Comparison of ENCODE assay signal across 16 cellular contexts in the genomic region with DNA sequence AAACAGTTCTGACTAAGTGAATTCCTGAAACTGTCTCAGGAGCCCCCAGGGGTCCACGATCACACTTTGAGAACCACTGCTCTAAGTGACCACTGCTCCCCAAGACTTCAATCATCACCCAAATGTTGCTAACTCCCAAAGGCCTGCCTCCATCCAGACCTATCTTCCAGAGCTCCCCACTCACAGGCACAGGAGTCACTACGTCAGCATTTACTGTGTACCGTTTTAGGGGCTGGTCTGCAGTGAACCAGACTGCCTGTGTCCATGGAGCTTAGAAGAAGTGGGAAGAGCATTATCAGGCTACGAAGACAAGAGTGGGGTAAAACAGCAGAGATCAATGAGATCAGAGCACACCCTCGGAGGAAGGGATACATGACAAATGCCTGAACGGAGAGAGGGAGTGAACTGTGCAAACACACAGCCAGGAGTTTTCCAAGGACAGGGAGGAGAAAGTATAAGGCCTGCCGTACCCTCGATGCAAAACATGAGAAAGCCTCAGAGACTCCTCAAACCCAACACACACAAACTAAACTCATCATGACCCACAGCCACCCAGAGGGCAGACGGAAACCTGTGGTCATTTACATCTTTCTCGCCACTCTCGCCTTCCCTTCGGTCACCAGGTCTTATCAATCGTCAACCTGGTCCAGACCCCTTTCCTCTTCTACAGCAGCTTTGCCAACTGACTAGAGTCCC. TPM values are rescaled to one million over a fixed set of nuclear protein-coding genes. Genes with fewer than 3 reads are reported as not detected.
DNase-seq lines count a peak whose midpoint lies in the region; ATAC-seq and TF ChIP-seq lines count a peak whose summit lies in the region.
"Had no signal": no experiment of that assay in that cellular context is flagged by ENCODE, and none has a peak within 500 bp of the region (broad histone marks: within the 10 kb centered on the region; RNA-seq: fewer than 3 reads in every experiment).

No MANE protein-coding gene starts in this region.

- H3K27ac ChIP-seq in CD8-positive, alpha-beta T cell (ENCODE audit: low read depth, low read length), result no peak overlapping the region
- no peak overlapping the region for H3K27ac ChIP-seq in Panc1 (ENCODE audit: low read length)
- H3K27ac ChIP-seq in duodenal mucosa (ENCODE audit: low read depth, low read length), result peak overlapping the region; percentile 41
- no peak overlapping the region for H3K27ac ChIP-seq in tibial nerve
- H3K27ac ChIP-seq: psoas muscle had no signal

- peak overlapping the region; percentile 3 to 50 for H3K9ac ChIP-seq in duodenal mucosa (ENCODE audit: low read depth in 1 of 2, low read length in 2 of 2)

- no peak for DNase-seq in CD8-positive, alpha-beta T cell
- DNase-seq in Panc1 (ENCODE audit: low read depth, low spot score) (no peak), nephron progenitor cell (no peak), tibial nerve (ENCODE audit: low spot score in 2 of 2) (no peak)
- no peak for DNase-seq in stimulated activated CD4-positive, alpha-beta T cell treated with anti-CD3 and anti-CD28 coated beads, Interleukin-4, amount 100 ng/mL, for 4 hours
- no peak for DNase-seq in activated naive CD4-positive, alpha-beta T cell treated with Interleukin-2 at 50 U/mL for 16 hours
- DNase-seq: GF-D8; NCI-H2081 treated with DMSO at 0.1 percent for 48 hours; stimulated activated CD4-positive, alpha-beta T cell treated with anti-CD3 and anti-CD28 coated beads, Interleukin-2, amount 100 ng/mL, for 24 hours; stimulated activated naive CD4-positive, alpha-beta T cell had no signal

- CTCF ChIA-PET in CD8-positive, alpha-beta T cell (lab: Charles Lee), result interaction anchor here (0.6 to 0.9 kb wide), 2 partner anchors 11 to 25 kb away, joined by 3 to 4 read pairs; no protein-coding TSS in a partner anchor
- CTCF ChIA-PET in Panc1 (lab: Charles Lee), result no interaction called here

- H3K9me3 ChIP-seq in CD8-positive, alpha-beta T cell (ENCODE audit: low read length), result no peaks in the 10 kb centered on the region
- no peaks in the 10 kb centered on the region for H3K9me3 ChIP-seq in Panc1 (ENCODE audit: control insufficient read depth, insufficient read depth, low read depth, low read length)
- no peaks in the 10 kb centered on the region for H3K9me3 ChIP-seq in duodenal mucosa (ENCODE audit: control insufficient read depth in 1 of 2, low read length in 2 of 2)
- no peaks in the 10 kb centered on the region for H3K9me3 ChIP-seq in tibial nerve
- H3K9me3 ChIP-seq: psoas muscle had no signal

- no peak for TF ChIP-seq CTCF in CD8-positive, alpha-beta T cell (IDR thresholded peaks at IDR 0.05)
- TF ChIP-seq CTCF in Panc1 (IDR thresholded peaks at IDR 0.05) (no peak), nephron progenitor cell (IDR thresholded peaks at IDR 0.05) (no peak), tibial nerve (IDR thresholded peaks at IDR 0.05) (no peak)

- no peak overlapping the region for H3K4me3 ChIP-seq in CD8-positive, alpha-beta T cell (ENCODE audit: low read depth, low read length)
- H3K4me3 ChIP-seq in Panc1 (ENCODE audit: low read depth in 2 of 2, low read length in 2 of 2) (no peak overlapping the region), duodenal mucosa (ENCODE audit: low read depth in 1 of 2, low read length in 2 of 2) (peak overlapping the region; percentile 8 to 48), tibial nerve (no peak overlapping the region)
- H3K4me3 ChIP-seq: lung, psoas muscle had no signal

- peak overlapping the region; percentile 60 for H3K27ac Mint-ChIP-seq in CD8-positive, alpha-beta T cell
- peak overlapping the region; percentile 86 for H3K27ac Mint-ChIP-seq in nephron progenitor cell

- in situ Hi-C loops in Panc1 (cut with HindIII; ENCODE audit: low pct_unique_long_range_greater_than_20kb, low sequenced_read_pairs), result no loop called here

- POLR2A ChIA-PET in CD8-positive, alpha-beta T cell (lab: Charles Lee), result interaction anchor here (0.5 kb wide), 1 partner anchor 478 kb away, joined by 4 read pairs; no protein-coding TSS in a partner anchor
- POLR2A ChIA-PET in Panc1 (lab: Charles Lee), result no interaction called here

- H3K9me3 Mint-ChIP-seq in CD8-positive, alpha-beta T cell, result no peaks in the 10 kb centered on the region
- peaks cover 36% of the 10 kb centered on the region for H3K9me3 Mint-ChIP-seq in nephron progenitor cell

- no peak for ATAC-seq in CD8-positive, alpha-beta T cell
- ATAC-seq in Panc1 (peak; percentile 13; the same call in 1 of the 2 replicates), GM18519 (IDR thresholded peaks at IDR 0.05; ENCODE audit: low FRiP score, unreplicated experiment) (no peak)

- no peak for TF ChIP-seq EP300 in tibial nerve (IDR thresholded peaks at IDR 0.05)

- H3K36me3 Mint-ChIP-seq in CD8-positive, alpha-beta T cell, result peaks cover 44% of the 10 kb centered on the region
- H3K36me3 Mint-ChIP-seq in nephron progenitor cell (ENCODE audit: low read depth), result peaks cover 82% of the 10 kb centered on the region

- no peaks in the 10 kb centered on the region for H3K27me3 Mint-ChIP-seq in CD8-positive, alpha-beta T cell (ENCODE audit: low read depth)
- H3K27me3 Mint-ChIP-seq in nephron progenitor cell (ENCODE audit: low read depth, poor library complexity), result peaks cover 2% of the 10 kb centered on the region

- H3K27me3 ChIP-seq in CD8-positive, alpha-beta T cell (ENCODE audit: insufficient read depth, low read length), result no peaks in the 10 kb centered on the region
- no peaks in the 10 kb centered on the region for H3K27me3 ChIP-seq in Panc1 (ENCODE audit: control insufficient read depth, insufficient read depth, low read length)
- no peaks in the 10 kb centered on the region for H3K27me3 ChIP-seq in duodenal mucosa (ENCODE audit: control insufficient read depth in 1 of 2, insufficient read depth in 2 of 2, low read length in 2 of 2)
- no peaks in the 10 kb centered on the region for H3K27me3 ChIP-seq in tibial nerve

- peaks cover 69% of the 10 kb centered on the region for H3K4me1 ChIP-seq in CD8-positive, alpha-beta T cell (ENCODE audit: insufficient read depth, low read length)
- H3K4me1 ChIP-seq in Panc1 (ENCODE audit: control insufficient read depth, insufficient read depth, low read length) (peaks cover 14% of the 10 kb centered on the region), duodenal mucosa (ENCODE audit: control insufficient read depth in 1 of 2, insufficient read depth in 2 of 2, low read length in 2 of 2) (peaks cover 54 to 57% of the 10 kb centered on the region in 2 donors), tibial nerve (peaks cover 0 to 77% (median 16%) of the 10 kb centered on the region in 4 donors)

- H3K36me3 ChIP-seq in CD8-positive, alpha-beta T cell (ENCODE audit: insufficient read depth, low read length), result peaks cover 8% of the 10 kb centered on the region
- H3K36me3 ChIP-seq in Panc1 (ENCODE audit: control insufficient read depth, insufficient read depth, low read length), result no peaks in the 10 kb centered on the region
- peaks cover 7 to 21% of the 10 kb centered on the region in 2 donors for H3K36me3 ChIP-seq in duodenal mucosa (ENCODE audit: control insufficient read depth in 1 of 2, insufficient read depth in 2 of 2, low read length in 2 of 2)
- peaks cover 0 to 13% (median 0%) of the 10 kb centered on the region in 3 donors for H3K36me3 ChIP-seq in tibial nerve

- BruUV-seq in Panc1 (replicated peaks; lab: Mats Ljungman, UMichigan), result TSS peak; percentile 52

- intact Hi-C loops in CD8-positive, alpha-beta T cell (cut with DNase I, micrococcal nuclease), result no loop called here
- intact Hi-C loops in Panc1 (cut with micrococcal nuclease; ENCODE audit: unreplicated experiment), result no loop called here

- WGBS in tibial nerve, 2 donors, result 58 to 66% methylated on average over 13 of the region's 13 CpGs

- peak overlapping the region; percentile 19 for H3K4me3 Mint-ChIP-seq in CD8-positive, alpha-beta T cell
- peak overlapping the region; percentile 4 for H3K4me3 Mint-ChIP-seq in nephron progenitor cell

- no peak for TF ChIP-seq POLR2A in tibial nerve (IDR thresholded peaks at IDR 0.05)

- peaks cover 76% of the 10 kb centered on the region for H3K4me1 Mint-ChIP-seq in CD8-positive, alpha-beta T cell (ENCODE audit: low read depth)
- H3K4me1 Mint-ChIP-seq in nephron progenitor cell, result peaks cover 33% of the 10 kb centered on the region

RNA-seq across cellular contexts. Expression of gene GNB1, which starts 10.1 kb away (rescaled TPM):
- 100 to 1,000 TPM; 145 to 147 TPM for total RNA-seq in CD8-positive, alpha-beta T cell
- 499 TPM for total RNA-seq in Panc1 (2021; ENCODE audit: unreplicated experiment)
- 736 TPM for polyA plus RNA-seq in Panc1 (2012; ENCODE audit: insufficient read length)
- total RNA-seq in tibial nerve, result 100 to 1,000 TPM; 150 to 191 (median 159) TPM

RNA-seq across cellular contexts. Expression of gene CALML6, which starts 34.3 kb away (rescaled TPM):
- total RNA-seq in CD8-positive, alpha-beta T cell, result 1 to 10 TPM; 1.0 to 1.2 TPM
- total RNA-seq in Panc1 (2021; ENCODE audit: unreplicated experiment), result 1.5 TPM
- polyA plus RNA-seq in Panc1 (2012; ENCODE audit: insufficient read length), result 1.8 TPM
- total RNA-seq in tibial nerve, result under 1 TPM in 2 of 4 donors, not detected in 2; 0.42 to 0.78 TPM

RNA-seq across cellular contexts. Expression of gene TMEM52, which starts 38.3 kb away (rescaled TPM):
- 1 to 10 TPM; 1.9 to 2.2 TPM for total RNA-seq in CD8-positive, alpha-beta T cell
- total RNA-seq in Panc1 (2021; ENCODE audit: unreplicated experiment) (2.5 TPM), tibial nerve (1 to 10 TPM in 1 of 4 donors, not detected in 3; 1.0 TPM)
- polyA plus RNA-seq in Panc1 (2012; ENCODE audit: insufficient read length), result 4.1 TPM
- total RNA-seq: aorta; T-helper 2 cell treated with Interferon-gamma antibody and Interleukin-4, amounts not matched to agents 100 ng/mL and 5 ng/mL, for 36 hours had no signal

Comparison
In these comparisons a context has a peak if more than half of its experiments do, and no peak if none do; other contexts are left out.
1. H3K4me3 ChIP-seq: peak in duodenal mucosa (2 of 2); none in CD8-positive, alpha-beta T cell (single experiment), Panc1 (0 of 2) and tibial nerve (0 of 4).